Comparison of ENCODE assay signal across 18 cellular contexts in genomic region chr12:4881665-4882064, GRCh38. TPM values are rescaled to one million over a fixed set of nuclear protein-coding genes. Genes with fewer than 3 reads are reported as not detected.
"Had no signal": no experiment of that assay in that cellular context is flagged by ENCODE, and none has a peak within 500 bp of the region (broad histone marks: within the 10 kb centered on the region; RNA-seq: fewer than 3 reads in every experiment).

No MANE protein-coding gene starts in this region.

- DNase-seq: activated CD4-positive, alpha-beta T cell treated with anti-CD3 and anti-CD28 coated beads, Interleukin-2, amount 50 U/mL, for 1 hour; activated naive CD4-positive, alpha-beta T cell treated with anti-CD3 and anti-CD28 coated beads, Interleukin-2, amount 50 U/mL, for 16 hours; activated T-cell treated with anti-CD3 and anti-CD28 coated beads for 4 hours; adrenal gland; central memory CD4-positive, alpha-beta T cell; endodermal cell; erythroblast; hypothalamus; nephron progenitor cell; ovary; retina; small intestine; stomach had no signal

- H3K27ac Mint-ChIP-seq: activated T-helper 2 cell treated with anti-CD3 and anti-CD28 coated beads, Interferon-gamma antibody, Interleukin-2, Interleukin-4, amounts not matched to agents 10 μg/mL and 5 μg/mL and 100 μg/mL, durations not matched to agents 14 hours and 24 hours and 36 hours; dendritic cell treated with granulocyte-macrophage colony-stimulating factor and Interleukin-4, amounts not matched to agents 40 ng/mL and 50 ng/mL, for 4 days; endodermal cell; nephron progenitor cell; T-helper 1 cell treated with Interleukin-12 subunit alpha and Interleukin-12 subunit beta and Interleukin-4 antibody, amounts not matched to agents 30 μg/mL and 1 μg/mL, for 36 hours had no signal

- H3K4me1 ChIP-seq: adrenal gland, stomach, tibial nerve had no signal

- H3K27me3 ChIP-seq: adrenal gland, ovary, tibial nerve had no signal

- H3K4me3 Mint-ChIP-seq: dendritic cell treated with granulocyte-macrophage colony-stimulating factor and Interleukin-4, amounts not matched to agents 40 ng/mL and 50 ng/mL, for 4 days; endodermal cell; nephron progenitor cell; T-helper 1 cell treated with Interleukin-12 subunit alpha and Interleukin-12 subunit beta and Interleukin-4 antibody, amounts not matched to agents 30 μg/mL and 1 μg/mL, for 36 hours had no signal

- H3K4me3 ChIP-seq: adrenal gland, ovary, tibial nerve had no signal

- H3K36me3 ChIP-seq: adrenal gland, ovary, stomach, tibial nerve had no signal

- H3K9me3 ChIP-seq: adrenal gland had no signal

- H3K27ac ChIP-seq: adrenal gland, ovary, tibial nerve had no signal

- H3K4me1 Mint-ChIP-seq: endodermal cell, nephron progenitor cell had no signal

RNA-seq across cellular contexts. Expression of gene KCNA1, which starts 28.0 kb away (rescaled TPM):
- total RNA-seq: activated CD8-positive, alpha-beta memory T cell treated with anti-CD3 and anti-CD28 coated beads for 36 hours; activated T-helper 2 cell treated with anti-CD3 and anti-CD28 coated beads, Interferon-gamma antibody, Interleukin-2, Interleukin-4, amounts not matched to agents 10 μg/mL and 5 μg/mL and 100 μg/mL, durations not matched to agents 14 hours and 24 hours and 36 hours; adrenal gland; endodermal cell had no signal
